ENCODE assay signal across 13 cellular contexts in the genomic region with DNA sequence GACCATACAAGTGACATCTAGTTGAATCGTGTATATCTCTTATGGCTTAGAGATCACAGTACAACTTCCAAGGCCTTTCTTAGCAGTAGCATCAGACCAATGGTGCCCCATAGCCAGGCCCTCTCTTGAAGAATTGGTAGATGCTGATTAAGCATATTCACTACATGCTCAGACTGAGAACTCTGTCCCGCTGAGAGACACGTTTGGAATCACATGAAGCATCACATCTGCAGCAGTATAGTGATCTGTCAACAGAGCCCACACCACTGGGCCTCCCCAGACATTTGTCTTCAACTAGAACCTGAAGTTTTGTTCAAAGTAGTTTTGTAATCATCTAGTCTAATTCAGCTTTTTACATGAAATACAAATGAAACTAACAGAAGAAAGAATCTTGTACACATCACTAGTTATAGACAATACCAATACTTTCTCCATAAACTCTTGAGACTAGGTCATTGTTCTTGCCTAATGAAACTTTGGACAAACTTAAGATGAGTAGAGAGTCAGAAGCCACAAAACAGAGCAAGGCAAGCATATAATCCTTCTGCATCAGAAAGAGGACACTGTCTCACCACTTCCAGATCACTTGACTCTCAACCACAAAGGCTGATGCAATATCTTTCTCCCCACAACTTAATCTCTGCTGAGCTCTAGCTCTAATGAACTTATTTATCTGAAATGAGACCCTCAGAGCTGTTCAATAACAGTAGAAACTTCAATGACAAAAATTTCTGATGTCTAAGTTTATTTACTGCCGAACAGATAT.
DNase-seq lines count a peak whose midpoint lies in the region; ATAC-seq, FAIRE-seq and TF ChIP-seq lines count a peak whose summit lies in the region.
"Had no signal": no experiment of that assay in that cellular context is flagged by ENCODE, and none has a peak within 500 bp of the region (broad histone marks: within the 10 kb centered on the region; RNA-seq: fewer than 3 reads in every experiment).

No MANE protein-coding gene starts in this region.

- peaks cover 23% of the 10 kb centered on the region for H3K4me1 Mint-ChIP-seq in astrocyte (ENCODE audit: low read depth, unreplicated experiment)
- no peaks in the 10 kb centered on the region for H3K4me1 Mint-ChIP-seq in glutamatergic neuron (ENCODE audit: low read depth, unreplicated experiment)

- no peaks in the 10 kb centered on the region for H3K36me3 Mint-ChIP-seq in astrocyte (ENCODE audit: low read depth, unreplicated experiment)
- H3K36me3 Mint-ChIP-seq in glutamatergic neuron (ENCODE audit: unreplicated experiment) = peaks cover 5% of the 10 kb centered on the region

- no peaks in the 10 kb centered on the region for H3K79me2 ChIP-seq in Loucy (ENCODE audit: insufficient read depth, low read length)
- no peaks in the 10 kb centered on the region for H3K79me2 ChIP-seq in astrocyte (ENCODE audit: insufficient read depth, low read length)
- no peaks in the 10 kb centered on the region for H3K79me2 ChIP-seq in osteoblast (ENCODE audit: insufficient read depth, low read length)

- H4K20me1 ChIP-seq in Loucy (ENCODE audit: insufficient read depth, low read length, poor library complexity, severe bottlenecking) = no peaks in the 10 kb centered on the region
- H4K20me1 ChIP-seq in astrocyte (ENCODE audit: insufficient read depth, low read length) = no peaks in the 10 kb centered on the region
- no peaks in the 10 kb centered on the region for H4K20me1 ChIP-seq in osteoblast (ENCODE audit: insufficient read depth, low read length)

- TF ChIP-seq CTCF in Loucy (conservative IDR thresholded peaks at IDR 0.05; ENCODE audit: low read length) (no peak), astrocyte (IDR thresholded peaks at IDR 0.05; ENCODE audit: insufficient read depth, low read depth, low read length) (no peak), osteoblast (IDR thresholded peaks at IDR 0.05; ENCODE audit: extremely low read depth, low read depth, low read length) (no peak), glutamatergic neuron (IDR thresholded peaks at IDR 0.05; ENCODE audit: partially characterized antibody, unreplicated experiment) (no peak)

- peak; percentile 73 for FAIRE-seq in astrocyte (lab: Jason Lieb, UNC)
- FAIRE-seq: GM12891, HTR-8/SVneo had no signal

- H3K9me3 ChIP-seq in Loucy (ENCODE audit: insufficient read depth, low read depth, low read length) (peaks cover 23% of the 10 kb centered on the region; the same call in 1 of the 2 replicates), astrocyte (ENCODE audit: insufficient read depth, low read depth, low read length) (no peaks in the 10 kb centered on the region), osteoblast (ENCODE audit: low read depth, low read length) (no peaks in the 10 kb centered on the region)
- H3K9me3 ChIP-seq: neutrophil had no signal

- H3F3A ChIP-seq in Loucy (ENCODE audit: low read depth) = peaks cover 8% of the 10 kb centered on the region

- H3K9me3 Mint-ChIP-seq in astrocyte (ENCODE audit: unreplicated experiment) = peaks cover 5% of the 10 kb centered on the region
- H3K9me3 Mint-ChIP-seq in glutamatergic neuron (ENCODE audit: unreplicated experiment) = no peaks in the 10 kb centered on the region

- H3K9ac ChIP-seq in Loucy (ENCODE audit: low read depth, low read length, poor library complexity, severe bottlenecking) (no peak overlapping the region), astrocyte (ENCODE audit: low read length) (no peak overlapping the region)

- H3K4me3 Mint-ChIP-seq in astrocyte (ENCODE audit: unreplicated experiment) (peak overlapping the region; percentile 21), glutamatergic neuron (ENCODE audit: unreplicated experiment) (no peak overlapping the region)

- H3K9me2 ChIP-seq in Loucy (replicated peaks; ENCODE audit: low read depth, low read length) = no peaks in the 10 kb centered on the region

- H3K27me3 Mint-ChIP-seq in astrocyte (ENCODE audit: low read depth, unreplicated experiment) (no peaks in the 10 kb centered on the region), glutamatergic neuron (ENCODE audit: unreplicated experiment) (peaks cover 2% of the 10 kb centered on the region)

- H3K4me1 ChIP-seq in Loucy (ENCODE audit: insufficient read depth, low read length, poor library complexity, severe bottlenecking) = peaks cover 31% of the 10 kb centered on the region
- H3K4me1 ChIP-seq in astrocyte (ENCODE audit: insufficient read depth, low read length) = no peaks in the 10 kb centered on the region
- H3K4me1 ChIP-seq in osteoblast (ENCODE audit: insufficient read depth, low read length) = peaks cover 24% of the 10 kb centered on the region

- peak overlapping the region; percentile 25 for H3K4me3 ChIP-seq in Loucy (ENCODE audit: low read length, poor library complexity, severe bottlenecking)
- H3K4me3 ChIP-seq in astrocyte (ENCODE audit: insufficient read depth, low read depth, low read length) = no peak overlapping the region
- H3K4me3 ChIP-seq in osteoblast (ENCODE audit: insufficient read depth, low read length) = no peak overlapping the region

- H3K27me3 ChIP-seq in Loucy (ENCODE audit: insufficient read depth, low read length, poor library complexity, severe bottlenecking) (no peaks in the 10 kb centered on the region), astrocyte (ENCODE audit: insufficient read depth, low read length) (no peaks in the 10 kb centered on the region), osteoblast (ENCODE audit: insufficient read depth, low read length) (no peaks in the 10 kb centered on the region)
- H3K27me3 ChIP-seq: neutrophil had no signal

- H3K4me2 ChIP-seq in Loucy (ENCODE audit: low read depth, low read length, poor library complexity, severe bottlenecking) = peak overlapping the region; percentile 63
- H3K4me2 ChIP-seq in astrocyte (ENCODE audit: low read length) = peak overlapping the region; percentile 16
- H3K4me2 ChIP-seq in osteoblast (ENCODE audit: insufficient read depth, low read length) = peak overlapping the region; percentile 50

- no peak overlapping the region for H2AFZ ChIP-seq in Loucy (ENCODE audit: low read length)
- no peak overlapping the region for H2AFZ ChIP-seq in astrocyte (ENCODE audit: low read depth, low read length)
- peak overlapping the region; percentile 3 for H2AFZ ChIP-seq in osteoblast (ENCODE audit: low read length)

- intact Hi-C loops in left ventricle myocardium superior (cut with micrococcal nuclease) = no loop called here

- H3K36me3 ChIP-seq in Loucy (ENCODE audit: insufficient read depth, low read length) (no peaks in the 10 kb centered on the region), astrocyte (ENCODE audit: insufficient read depth, low read length) (no peaks in the 10 kb centered on the region), osteoblast (ENCODE audit: insufficient read depth, low read length) (no peaks in the 10 kb centered on the region)
- H3K36me3 ChIP-seq: neutrophil had no signal

- H3K27ac ChIP-seq in astrocyte (ENCODE audit: low read depth, low read length) (no peak overlapping the region), osteoblast (ENCODE audit: low read depth, low read length) (peak overlapping the region; percentile 41)
- H3K27ac ChIP-seq: neutrophil had no signal

- DNase-seq in astrocyte (ENCODE audit: low read depth) (peak; percentile 82), osteoblast (ENCODE audit: insufficient read length, low spot score, missing footprints) (no peak), NCI-H2029 (lab: John Stamatoyannopoulos, UW) (no peak), glutamatergic neuron (no peak), left ventricle myocardium superior (no peak)
- no peak for DNase-seq in stimulated activated CD4-positive, alpha-beta T cell treated with anti-CD3 and anti-CD28 coated beads, Interleukin-4, amount 100 ng/mL, for 24 hours
- DNase-seq: caudate nucleus, GOT3 had no signal

- peak; percentile 62 for ATAC-seq in GM18511 (IDR thresholded peaks at IDR 0.05; ENCODE audit: unreplicated experiment)
- ATAC-seq in left ventricle myocardium superior = no peak

- H3K27ac Mint-ChIP-seq in astrocyte (ENCODE audit: unreplicated experiment) (peak overlapping the region; percentile 93), glutamatergic neuron (ENCODE audit: unreplicated experiment) (no peak overlapping the region)
